ENCODE assay signal across 7 cellular contexts in genomic region chr17:72737291-72737690, GRCh38.
"Had no signal": no experiment of that assay in that cellular context is flagged by ENCODE, and none has a peak within 500 bp of the region (broad histone marks: within the 10 kb centered on the region; RNA-seq: fewer than 3 reads in every experiment).

No MANE protein-coding gene starts in this region.

- ATAC-seq: GM23338, K562 had no signal

- H3K27ac ChIP-seq: HL-60 had no signal

- H3K4me3 ChIP-seq: GM23338, K562 had no signal

- DNase-seq: H9, HCEC 1CT, IMR-90, KG1 had no signal
